ENCODE assay signal across 17 cellular contexts in genomic region chr21:45120975-45121374, GRCh38.
"Had no signal": no experiment of that assay in that cellular context is flagged by ENCODE, and none has a peak within 500 bp of the region (broad histone marks: within the 10 kb centered on the region; RNA-seq: fewer than 3 reads in every experiment).

No MANE protein-coding gene starts in this region.

- H3K27me3 ChIP-seq: gastrocnemius medialis, heart right ventricle, left lung, right atrium auricular region, suprapubic skin, upper lobe of left lung had no signal

- ATAC-seq: activated CD4-positive, CD25-positive, alpha-beta regulatory T cell treated with anti-CD3 and anti-CD28 coated beads, Interleukin-2, amount 50 U/mL, for 24 hours; activated T-helper 17 cell treated with anti-CD3 and anti-CD28 coated beads, Interleukin-2, amount 50 U/mL, for 72 hours; gastrocnemius medialis; heart right ventricle; left lung; natural killer cell; stimulated activated naive CD8-positive, alpha-beta T cell treated with anti-CD3 and anti-CD28 coated beads, Interleukin-15, Interleukin-2, amounts not matched to agents 100 U/mL and 50 U/mL, for 24 hours had no signal

- DNase-seq: activated CD4-positive, alpha-beta T cell treated with anti-CD3 and anti-CD28 coated beads, Interleukin-2, amount 50 U/mL, for 1 hour; activated naive CD4-positive, alpha-beta T cell treated with anti-CD3 and anti-CD28 coated beads, Interleukin-2, amount 10 ng/mL, durations not matched to agents 7 days and 5 days; dermis blood vessel endothelial cell; gastrocnemius medialis; heart right ventricle; left lung; natural killer cell; stimulated activated CD4-positive, alpha-beta T cell treated with anti-CD3 and anti-CD28 coated beads, Interleukin-4, amount 100 ng/mL, for 4 hours; stimulated activated CD8-positive, alpha-beta memory T cell treated with anti-CD3 and anti-CD28 coated beads, Interleukin-4, amount 100 ng/mL, for 48 hours; stimulated activated naive CD8-positive, alpha-beta T cell treated with anti-CD3 and anti-CD28 coated beads, Interleukin-15, Interleukin-2, amounts not matched to agents 100 U/mL and 50 U/mL, for 24 hours; upper lobe of left lung had no signal

- H3K27ac ChIP-seq: epithelial cell of prostate, gastrocnemius medialis, heart right ventricle, left lung, right atrium auricular region, skin epidermis, suprapubic skin, upper lobe of left lung had no signal

- H3K4me1 ChIP-seq: left lung, suprapubic skin had no signal

- H3K4me3 ChIP-seq: gastrocnemius medialis, heart right ventricle, left lung, right atrium auricular region, skin epidermis, suprapubic skin, upper lobe of left lung had no signal

- H3K36me3 ChIP-seq: left lung, right atrium auricular region had no signal

- H3K9me3 ChIP-seq: gastrocnemius medialis, left lung, right atrium auricular region, suprapubic skin, upper lobe of left lung had no signal
